Comparison of ENCODE assay signal across 9 cellular contexts in genomic region chr11:29448246-29448877, GRCh38.
A peak's percentile ranks its signal among the peaks of the same experiment; 100 is the strongest.
DNase-seq lines count a peak whose midpoint lies in the region; ATAC-seq and TF ChIP-seq lines count a peak whose summit lies in the region.
"Had no signal": no experiment of that assay in that cellular context is flagged by ENCODE, and none has a peak within 500 bp of the region (broad histone marks: within the 10 kb centered on the region; RNA-seq: fewer than 3 reads in every experiment).

No MANE protein-coding gene starts in this region.

- 41 to 45% methylated on average over 3 of the region's 3 CpGs for WGBS in tibial nerve, 2 donors
- 63% methylated on average over 3 of the region's 3 CpGs for WGBS in sigmoid colon, 2 donors

- H3K27ac ChIP-seq in tibial nerve (no peak overlapping the region), sigmoid colon (no peak overlapping the region)

- no peaks in the 10 kb centered on the region for H3K36me3 ChIP-seq in tibial nerve
- H3K36me3 ChIP-seq in sigmoid colon: no peaks in the 10 kb centered on the region

- peak; percentile 64; the same call in 2 of the 3 replicates for ATAC-seq in SK-N-SH treated with all-trans-retinoic acid at 6 μM for 48 hours
- peak; percentile 74 to 79 for ATAC-seq in left cardiac atrium
- no peak for ATAC-seq in GM18502 (IDR thresholded peaks at IDR 0.05; ENCODE audit: poor library complexity, unreplicated experiment)

- no peak overlapping the region for H3K4me3 ChIP-seq in tibial nerve
- no peak overlapping the region for H3K4me3 ChIP-seq in sigmoid colon
- H3K4me3 ChIP-seq in foreskin fibroblast (ENCODE audit: low read depth in 1 of 2, low read length in 2 of 2): no peak overlapping the region

- intact Hi-C loops in left cardiac atrium (cut with DNase I): loop anchor here (5.0 to 10.0 kb wide), 2 partner anchors 184 to 186 kb away; no protein-coding TSS in a partner anchor
- intact Hi-C loops in sigmoid colon (cut with DNase I): no loop called here

- TF ChIP-seq EP300 in tibial nerve (IDR thresholded peaks at IDR 0.05): no peak
- no peak for TF ChIP-seq EP300 in sigmoid colon (IDR thresholded peaks at IDR 0.05)

- H3K4me1 ChIP-seq in tibial nerve (no peaks in the 10 kb centered on the region), sigmoid colon (no peaks in the 10 kb centered on the region)

- TF ChIP-seq CTCF in tibial nerve (IDR thresholded peaks at IDR 0.05) (peak in 3 of 5 experiments; percentile 26 to 30 (median 28)), sigmoid colon (IDR thresholded peaks at IDR 0.05) (no peak), foreskin fibroblast (IDR thresholded peaks at IDR 0.05; ENCODE audit: low read depth, low read length) (no peak)

- no peaks in the 10 kb centered on the region for H3K27me3 ChIP-seq in tibial nerve
- no peaks in the 10 kb centered on the region for H3K27me3 ChIP-seq in sigmoid colon

- TF ChIP-seq POLR2A in tibial nerve (IDR thresholded peaks at IDR 0.05) (no peak), sigmoid colon (IDR thresholded peaks at IDR 0.05) (no peak)

- H3K9me3 ChIP-seq in tibial nerve (no peaks in the 10 kb centered on the region), sigmoid colon (no peaks in the 10 kb centered on the region)

- DNase-seq in NCI-H2081 (lab: John Stamatoyannopoulos, UW) (peak; percentile 14 to 52), NCI-H2081 treated with DMSO at 0.1 percent for 48 hours (lab: John Stamatoyannopoulos, UW) (no peak), left cardiac atrium (no peak), tibial nerve (ENCODE audit: low spot score in 2 of 2) (no peak), sigmoid colon (no peak), foreskin fibroblast (no peak)
- DNase-seq: naive B cell had no signal

TF ChIP-seq in SK-N-SH treated with all-trans-retinoic acid at 6 μM for 48 hours, 23 proteins besides CTCF, POLR2A, EP300 and RAD21:
- TF ChIP-seq SNAI2 (CRISPR knock-in tag; IDR thresholded peaks at IDR 0.05) (no peak), ESRRG (CRISPR knock-in tag; IDR thresholded peaks at IDR 0.05) (no peak), ZFP30 (CRISPR knock-in tag; IDR thresholded peaks at IDR 0.05) (no peak), CSDC2 (CRISPR knock-in tag; IDR thresholded peaks at IDR 0.05) (no peak)

Comparison
In these comparisons a context has a peak if more than half of its experiments do, and no peak if none do; other contexts are left out.
1. DNase-seq: peak in NCI-H2081 (2 of 2); none in NCI-H2081 treated with DMSO at 0.1 percent for 48 hours (single experiment), left cardiac atrium (single experiment), tibial nerve (0 of 2), sigmoid colon (single experiment) and foreskin fibroblast (0 of 2).
2. CTCF ChIP-seq: peak in tibial nerve (3 of 5); none in sigmoid colon (0 of 4) and foreskin fibroblast (single experiment).